21 cellular contexts compared by ENCODE assay signal in the genomic region with DNA sequence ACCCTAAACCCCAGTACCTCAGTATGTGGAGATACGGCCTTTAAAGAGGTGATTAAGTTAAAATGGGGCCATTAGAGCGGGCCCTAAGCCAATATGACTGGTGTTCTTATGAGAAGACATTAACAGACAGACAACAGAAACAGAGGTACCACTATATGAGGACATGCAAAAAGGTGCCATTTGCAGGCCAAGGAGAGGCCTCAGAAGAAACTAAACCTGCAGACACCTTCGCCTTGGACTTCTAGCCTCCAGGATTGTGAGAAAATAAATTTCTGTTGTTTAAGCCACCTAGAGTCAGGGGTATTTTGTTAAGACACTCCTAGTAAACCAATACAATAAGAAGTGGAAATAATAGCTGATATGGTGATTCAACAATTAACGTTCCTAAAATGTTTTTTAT. TPM values are rescaled to one million over a fixed set of nuclear protein-coding genes. Genes with fewer than 3 reads are reported as not detected.
DNase-seq lines count a peak whose midpoint lies in the region; ATAC-seq, FAIRE-seq and TF ChIP-seq lines count a peak whose summit lies in the region.
"Had no signal": no experiment of that assay in that cellular context is flagged by ENCODE, and none has a peak within 500 bp of the region (broad histone marks: within the 10 kb centered on the region; RNA-seq: fewer than 3 reads in every experiment).

No MANE protein-coding gene starts in this region.

- H3K4me2 ChIP-seq in PC-9 = no peak overlapping the region

- H3K9me2 ChIP-seq in PC-9 (ENCODE audit: insufficient read depth) = no peaks in the 10 kb centered on the region

- H3K4me1 ChIP-seq in left ventricle myocardium inferior = peaks cover 34% of the 10 kb centered on the region
- H3K4me1 ChIP-seq in kidney (ENCODE audit: control insufficient read depth in 1 of 2, insufficient read depth in 1 of 2, low read depth in 1 of 2, low read length in 2 of 2) = no peaks in the 10 kb centered on the region
- H3K4me1 ChIP-seq in lower lobe of right lung = peaks cover 7% of the 10 kb centered on the region
- peaks cover 5 to 9% (median 7%) of the 10 kb centered on the region in 4 donors for H3K4me1 ChIP-seq in upper lobe of left lung
- H3K4me1 ChIP-seq in PC-9 (replicated peaks; ENCODE audit: insufficient read depth) = peaks cover 11% of the 10 kb centered on the region; the same call in 1 of the 2 replicates

- H3K79me2 ChIP-seq in PC-9 (ENCODE audit: low read depth) = no peaks in the 10 kb centered on the region

- H3K27ac ChIP-seq in left ventricle myocardium inferior (replicated peaks) (peak overlapping the region; percentile 90), kidney (ENCODE audit: low read depth in 2 of 2, low read length in 2 of 2) (no peak overlapping the region), lower lobe of right lung (peak overlapping the region; percentile 3), upper lobe of left lung (peak overlapping the region in 1 of 4 donors; percentile 86), PC-9 (no peak overlapping the region)
- H3K27ac ChIP-seq: GM23248 had no signal

- H4K20me1 ChIP-seq in PC-9 (ENCODE audit: insufficient read depth) = no peaks in the 10 kb centered on the region

- no peak for FAIRE-seq in kidney (lab: Jason Lieb, UNC)
- FAIRE-seq: G401.6, GM12892, H1 had no signal

- no peak for TF ChIP-seq CTCF in left ventricle myocardium inferior (IDR thresholded peaks at IDR 0.05; ENCODE audit: borderline replicate concordance)
- TF ChIP-seq CTCF in kidney (IDR thresholded peaks at IDR 0.05; ENCODE audit: borderline replicate concordance, extremely low read depth, insufficient read depth) = no peak
- no peak for TF ChIP-seq CTCF in lower lobe of right lung (IDR thresholded peaks at IDR 0.05)
- TF ChIP-seq CTCF in upper lobe of left lung (IDR thresholded peaks at IDR 0.05) = no peak
- TF ChIP-seq CTCF in foreskin fibroblast (IDR thresholded peaks at IDR 0.05; ENCODE audit: low read depth, low read length) = no peak
- no peak for TF ChIP-seq CTCF in PC-9 (conservative IDR thresholded peaks at IDR 0.05)

- no peak for TF ChIP-seq POLR2A in upper lobe of left lung (IDR thresholded peaks at IDR 0.05)

- no peak overlapping the region for H2AFZ ChIP-seq in PC-9
- H2AFZ ChIP-seq: GM23248 had no signal

- no TSS peak for BruUV-seq in PC-9 (replicated peaks; lab: Mats Ljungman, UMichigan)

- CTCF ChIA-PET in PC-9 (lab: Charles Lee) = no interaction called here

- ATAC-seq in Right ventricle myocardium superior (ENCODE audit: poor library complexity) (no peak), lower lobe of right lung (no peak), upper lobe of left lung (ENCODE audit: low FRiP score in 2 of 2) (no peak), GM21526 (IDR thresholded peaks at IDR 0.05; ENCODE audit: low FRiP score, unreplicated experiment) (no peak)

- H3K9ac ChIP-seq in kidney (ENCODE audit: low read length in 2 of 2) = no peak overlapping the region
- H3K9ac ChIP-seq: GM23248 had no signal

- POLR2A ChIA-PET in PC-9 (lab: Charles Lee; ENCODE audit: unreplicated experiment) = no interaction called here

- no peak for TF ChIP-seq EP300 in upper lobe of left lung (IDR thresholded peaks at IDR 0.05)

- H3K36me3 ChIP-seq in left ventricle myocardium inferior (peaks cover 4% of the 10 kb centered on the region), kidney (ENCODE audit: control insufficient read depth in 1 of 2, insufficient read depth in 2 of 2, low read length in 2 of 2) (no peaks in the 10 kb centered on the region), lower lobe of right lung (no peaks in the 10 kb centered on the region), upper lobe of left lung (peaks cover 0 to 3% (median 0%) of the 10 kb centered on the region in 4 donors), PC-9 (ENCODE audit: low read depth) (no peaks in the 10 kb centered on the region)

- DNase-seq in left ventricle myocardium inferior (no peak), Right ventricle myocardium superior (no peak), kidney (no peak), lower lobe of right lung (no peak), upper lobe of left lung (no peak), foreskin fibroblast (no peak), PC-9 (no peak)
- DNase-seq: C1 segment of cervical spinal cord; Calu3; CD4-positive, alpha-beta memory T cell; COR-L47; DMS153; DND-41; GM23248; H7; HCEC 1CT had no signal

- H3F3A ChIP-seq in PC-9 (ENCODE audit: insufficient read depth, low read depth) = no peaks in the 10 kb centered on the region

- H3K9me3 ChIP-seq in left ventricle myocardium inferior (replicated peaks) (no peaks in the 10 kb centered on the region), kidney (ENCODE audit: control insufficient read depth in 1 of 2, low read length in 2 of 2) (no peaks in the 10 kb centered on the region), lower lobe of right lung (no peaks in the 10 kb centered on the region), upper lobe of left lung (no peaks in the 10 kb centered on the region), PC-9 (ENCODE audit: insufficient read depth, low read depth) (no peaks in the 10 kb centered on the region)

- intact Hi-C loops in left ventricle myocardium inferior (cut with micrococcal nuclease) (no loop called here), Right ventricle myocardium superior (cut with DNase I) (no loop called here), kidney (cut with DNase I) (no loop called here), lower lobe of right lung (cut with DNase I) (no loop called here), PC-9 (cut with micrococcal nuclease; ENCODE audit: unreplicated experiment) (no loop called here)

- peak overlapping the region; percentile 73 for H3K4me3 ChIP-seq in left ventricle myocardium inferior
- H3K4me3 ChIP-seq in kidney (ENCODE audit: low read length in 2 of 2) = peak overlapping the region; percentile 14 to 31
- peak overlapping the region; percentile 57 for H3K4me3 ChIP-seq in lower lobe of right lung
- H3K4me3 ChIP-seq in upper lobe of left lung = peak overlapping the region in 3 of 4 donors; percentile 5 to 58 (median 56)
- no peak overlapping the region for H3K4me3 ChIP-seq in foreskin fibroblast (ENCODE audit: low read depth in 1 of 2, low read length in 2 of 2)
- no peak overlapping the region for H3K4me3 ChIP-seq in PC-9
- H3K4me3 ChIP-seq: GM23248 had no signal

- WGBS in upper lobe of left lung, 2 donors = 77 to 81% methylated on average over 4 of the region's 4 CpGs

- H3K27me3 ChIP-seq in left ventricle myocardium inferior (ENCODE audit: low read depth) = peaks cover 46% of the 10 kb centered on the region
- peaks cover 10% of the 10 kb centered on the region for H3K27me3 ChIP-seq in lower lobe of right lung (ENCODE audit: low read depth)
- H3K27me3 ChIP-seq in upper lobe of left lung = no peaks in the 10 kb centered on the region
- no peaks in the 10 kb centered on the region for H3K27me3 ChIP-seq in PC-9 (ENCODE audit: insufficient read depth, low read depth)

RNA-seq across cellular contexts. Expression of a gene that starts 32.6 kb away (rescaled TPM):
- 38.7 TPM for total RNA-seq in left ventricle myocardium inferior
- total RNA-seq in Right ventricle myocardium superior = 34.6 TPM
- 71.6 TPM for total RNA-seq in kidney
- 13.5 TPM for polyA plus RNA-seq in kidney (ENCODE audit: insufficient read depth, low read depth, low replicate concordance)
- total RNA-seq in lower lobe of right lung = 91.4 TPM
- 100 to 1,000 TPM in 1 of 6 donors, 10 to 100 TPM in 5; 68.8 to 113 (median 80.8) TPM for total RNA-seq in upper lobe of left lung
- total RNA-seq in PC-9 (2021) = 1.3 and 1.9 TPM in 2 replicates
- total RNA-seq: A673; CD4-positive, alpha-beta memory T cell had no signal
- polyA plus RNA-seq: CD4-positive, alpha-beta memory T cell had no signal

Comparison
In these comparisons a context has a peak if more than half of its experiments do, and no peak if none do; other contexts are left out.
1. H3K27ac ChIP-seq: peak in left ventricle myocardium inferior (single experiment) and lower lobe of right lung (single experiment); none in kidney (0 of 2) and PC-9 (single experiment).
2. H3K4me3 ChIP-seq: peak in left ventricle myocardium inferior (single experiment), kidney (2 of 2), lower lobe of right lung (single experiment) and upper lobe of left lung (3 of 4); none in foreskin fibroblast (0 of 2) and PC-9 (single experiment).
3. RNA of a gene that starts 32.6 kb away (total RNA-seq): 91.4 TPM in lower lobe of right lung (single experiment), 68.8 to 113 TPM in upper lobe of left lung, 71.6 TPM in kidney (single experiment), 38.7 TPM in left ventricle myocardium inferior (single experiment) and 34.6 TPM in Right ventricle myocardium superior (single experiment); 1.3 to 1.9 TPM in PC-9; every median in the first group is over 10 times any median in the second.